In the genomic region with DNA sequence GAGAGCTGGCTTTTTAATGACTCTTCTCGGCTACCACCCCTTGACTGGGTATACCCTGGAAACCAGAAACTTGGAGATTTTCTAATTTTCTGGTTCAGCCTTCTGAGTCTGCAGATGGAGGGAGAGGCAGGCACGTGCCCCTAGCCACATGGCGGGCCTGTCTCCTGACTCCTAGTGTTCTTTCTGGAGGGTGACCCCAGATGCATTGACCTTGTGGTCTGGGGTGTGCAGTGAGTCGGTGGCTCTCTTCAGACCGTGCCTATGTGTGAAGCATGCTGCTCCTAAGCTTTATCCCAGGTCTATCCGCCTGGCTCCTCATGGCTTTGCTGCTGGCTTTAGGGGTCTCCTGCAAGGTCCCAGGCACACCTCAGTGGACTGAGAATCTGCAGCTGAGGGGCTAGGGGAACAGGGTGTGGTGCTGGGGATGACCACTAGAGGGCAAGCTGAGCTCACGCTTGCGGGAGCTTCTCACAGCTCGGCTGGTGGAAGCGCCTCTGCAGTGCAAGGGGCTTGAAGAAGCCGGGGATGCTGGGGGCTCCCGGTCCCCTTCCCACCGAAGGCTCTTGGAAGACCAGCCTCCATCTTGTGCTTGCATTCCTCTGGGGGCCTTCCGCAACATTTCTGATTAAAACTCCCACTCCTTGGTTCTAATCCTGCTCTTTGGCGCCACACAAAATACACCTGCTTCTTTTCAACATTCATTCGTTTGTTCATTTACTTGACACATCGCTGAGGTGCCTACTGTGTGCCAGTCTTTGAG, we compare ENCODE assay signal across 8 cellular contexts. TPM values are rescaled to one million over a fixed set of nuclear protein-coding genes. Genes with fewer than 3 reads are reported as not detected.
DNase-seq lines count a peak whose midpoint lies in the region; ATAC-seq and TF ChIP-seq lines count a peak whose summit lies in the region.

No MANE protein-coding gene starts in this region.

- peaks cover 4% of the 10 kb centered on the region for H3K4me1 Mint-ChIP-seq in activated T-cell treated with anti-CD3 and anti-CD28 coated beads, Interleukin-2, amount 50 U/mL, for 24 hours (ENCODE audit: low read depth)

- no peak overlapping the region for H3K27ac ChIP-seq in OCI-LY1 (ENCODE audit: low read depth, low read length, poor library complexity, severe bottlenecking)
- no peak overlapping the region for H3K27ac ChIP-seq in neural cell (ENCODE audit: low read length)

- H3K9me3 Mint-ChIP-seq in activated T-cell treated with anti-CD3 and anti-CD28 coated beads, Interleukin-2, amount 50 U/mL, for 24 hours = no peaks in the 10 kb centered on the region

- H4K20me1 ChIP-seq in OCI-LY1 (ENCODE audit: insufficient read depth, low read length) (no peaks in the 10 kb centered on the region), neural cell (ENCODE audit: insufficient read depth) (no peaks in the 10 kb centered on the region)

- H3F3A ChIP-seq in OCI-LY1 (ENCODE audit: insufficient read depth, low read length) (no peaks in the 10 kb centered on the region), neural cell (ENCODE audit: insufficient read depth, low read length, poor library complexity, severe bottlenecking) (no peaks in the 10 kb centered on the region)

- no peaks in the 10 kb centered on the region for H3K9me2 ChIP-seq in OCI-LY1 (ENCODE audit: low read depth, low read length)
- no peaks in the 10 kb centered on the region for H3K9me2 ChIP-seq in neural cell (ENCODE audit: insufficient read depth, low read length)

- no peak overlapping the region for H3K4me2 ChIP-seq in OCI-LY1 (ENCODE audit: low read length)
- H3K4me2 ChIP-seq in neural cell (ENCODE audit: low read length) = no peak overlapping the region

- H3K27me3 Mint-ChIP-seq in activated T-cell treated with anti-CD3 and anti-CD28 coated beads, Interleukin-2, amount 50 U/mL, for 24 hours = peaks cover 21% of the 10 kb centered on the region

- TF ChIP-seq CTCF in OCI-LY1 (IDR thresholded peaks at IDR 0.05; ENCODE audit: low read length) (peak; percentile 89), neural cell (IDR thresholded peaks at IDR 0.05; ENCODE audit: poor library complexity, severe bottlenecking) (peak; percentile 97)

- no peaks in the 10 kb centered on the region for H3K4me1 ChIP-seq in OCI-LY1 (ENCODE audit: insufficient read depth, low read length, severe bottlenecking)

- H3K27me3 ChIP-seq in OCI-LY1 (ENCODE audit: insufficient read depth, low read length) = no peaks in the 10 kb centered on the region; the same call in 1 of the 2 replicates
- H3K27me3 ChIP-seq in neural cell (ENCODE audit: insufficient read depth, low read depth, low read length) = no peaks in the 10 kb centered on the region

- ATAC-seq in GM19452 (IDR thresholded peaks at IDR 0.05; ENCODE audit: unreplicated experiment) = peak; percentile 94
- ATAC-seq in HG03565 (IDR thresholded peaks at IDR 0.05; ENCODE audit: unreplicated experiment) = peak; percentile 95

- H3K9me3 ChIP-seq in OCI-LY1 (ENCODE audit: low read length) (no peaks in the 10 kb centered on the region), neural cell (ENCODE audit: low read length) (peaks cover under 1% of the 10 kb centered on the region)

- no peak for TF ChIP-seq EP300 in neural cell (conservative IDR thresholded peaks at IDR 0.05; ENCODE audit: poor library complexity, severe bottlenecking)

- H3K79me2 ChIP-seq in OCI-LY1 (ENCODE audit: insufficient read depth, low read length) (no peaks in the 10 kb centered on the region), neural cell (replicated peaks; ENCODE audit: insufficient read depth, low read length) (no peaks in the 10 kb centered on the region)

- TF ChIP-seq RAD21 in neural cell (conservative IDR thresholded peaks at IDR 0.05) = peak; percentile 95

- H3K4me3 Mint-ChIP-seq in activated T-cell treated with anti-CD3 and anti-CD28 coated beads, Interleukin-2, amount 50 U/mL, for 24 hours = no peak overlapping the region

- H3K36me3 Mint-ChIP-seq in activated T-cell treated with anti-CD3 and anti-CD28 coated beads, Interleukin-2, amount 50 U/mL, for 24 hours (ENCODE audit: low read depth) = no peaks in the 10 kb centered on the region

- DNase-seq in COR-L47 (lab: John Stamatoyannopoulos, UW) (peak; percentile 67), fibroblast of peridontal ligament (ENCODE audit: extremely low read depth) (peak; percentile 55)
- peak; percentile 81 for DNase-seq in activated T-cell treated with anti-CD3 and anti-CD28 coated beads, Interleukin-2, amount 50 U/mL, for 24 hours
- DNase-seq in stimulated activated naive CD4-positive, alpha-beta T cell treated with Interleukin-2 at 50 U/mL for 16 hours (lab: John Stamatoyannopoulos, UW) = peak; percentile 46

- H3K27ac Mint-ChIP-seq in activated T-cell treated with anti-CD3 and anti-CD28 coated beads, Interleukin-2, amount 50 U/mL, for 24 hours = no peak overlapping the region

- H3K36me3 ChIP-seq in OCI-LY1 (ENCODE audit: insufficient read depth, low read length) (no peaks in the 10 kb centered on the region), neural cell (ENCODE audit: insufficient read depth, low read length) (no peaks in the 10 kb centered on the region)

- H3K4me3 ChIP-seq in OCI-LY1 (ENCODE audit: low read depth, low read length, poor library complexity, severe bottlenecking) (no peak overlapping the region), neural cell (ENCODE audit: low read length) (no peak overlapping the region)

- no peak overlapping the region for H3K9ac ChIP-seq in OCI-LY1 (ENCODE audit: low read length)
- H3K9ac ChIP-seq in neural cell (ENCODE audit: low read length) = no peak overlapping the region

- H2AFZ ChIP-seq in OCI-LY1 (ENCODE audit: low read length) (no peak overlapping the region), neural cell (ENCODE audit: low read depth, low read length) (no peak overlapping the region)

TF ChIP-seq in neural cell, 6 proteins besides CTCF, POLR2A, EP300 and RAD21:
- TF ChIP-seq TAF1 (IDR thresholded peaks at IDR 0.05; ENCODE audit: low read depth) = peak; percentile 17
- peak; percentile 94 for TF ChIP-seq SMC3 (conservative IDR thresholded peaks at IDR 0.05; ENCODE audit: poor library complexity)
- no peak for TF ChIP-seq MXI1 (conservative IDR thresholded peaks at IDR 0.05; ENCODE audit: poor library complexity, severe bottlenecking)

RNA-seq across cellular contexts. Expression of a gene that starts 51.8 kb away (rescaled TPM):
- 0.08 TPM in 1 of 2 replicates, not detected in the other for polyA plus RNA-seq in neural cell
- polyA minus RNA-seq in neural cell = not detected in 2 replicates

RNA-seq across cellular contexts. Expression of a gene that starts 54.7 kb away (rescaled TPM):
- polyA plus RNA-seq in neural cell = 0.67 TPM in 1 of 2 replicates, not detected in the other
- not detected in 2 replicates for polyA minus RNA-seq in neural cell
